ENCODE assay signal across 1 cellular context in genomic region chr3:171480526-171480925, GRCh38.
TF ChIP-seq lines count a peak whose summit lies in the region.

No MANE protein-coding gene starts in this region.

TF ChIP-seq in K562, 482 proteins besides CTCF, POLR2A, EP300 and RAD21 (continued from another document):
- no peak for TF ChIP-seq MGA (IDR thresholded peaks at IDR 0.05)
